Comparison of ENCODE assay signal across 1 cellular context in the genomic region with DNA sequence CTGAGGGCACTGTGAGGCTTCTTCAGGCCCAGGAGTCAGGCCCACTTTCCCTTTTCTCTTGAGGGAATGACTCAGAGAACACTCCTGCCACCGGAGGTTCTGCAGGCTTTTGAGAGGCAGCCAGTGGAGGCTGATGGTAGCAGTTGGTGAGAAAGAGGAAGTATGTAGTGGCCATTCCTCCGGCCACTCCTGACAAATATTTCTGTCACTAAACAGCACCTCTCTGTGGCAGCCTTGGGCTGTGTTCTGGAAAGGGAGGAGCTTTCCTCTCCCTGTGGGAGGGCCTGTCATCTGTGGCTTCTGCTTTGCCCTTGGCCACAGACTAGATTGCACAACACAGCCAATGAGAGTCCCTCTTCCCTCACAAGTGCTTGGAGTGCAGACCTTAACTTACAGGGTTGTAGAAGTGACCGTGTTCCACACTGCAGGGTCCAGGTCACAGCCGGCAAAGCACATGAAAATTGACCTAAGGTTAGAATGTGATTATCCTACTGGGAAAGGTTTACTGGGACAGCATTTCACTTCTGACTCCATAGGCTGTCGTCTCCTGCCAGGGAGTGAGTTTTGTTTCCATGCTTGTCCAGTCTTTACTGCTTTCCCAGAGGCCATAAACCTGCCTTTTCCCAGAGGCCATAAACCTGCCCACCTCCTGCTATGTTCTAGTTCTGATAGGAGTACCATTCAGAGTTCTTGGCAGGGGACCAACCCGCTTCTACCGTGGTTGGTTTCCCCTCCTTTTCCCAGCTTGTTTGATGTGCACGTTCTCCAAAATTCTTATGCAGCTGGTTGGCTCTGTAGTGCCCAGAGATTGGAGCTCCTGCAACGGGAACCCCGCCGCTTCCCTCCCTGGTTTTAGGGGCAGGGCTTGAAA.
TF ChIP-seq lines count a peak whose summit lies in the region.

No MANE protein-coding gene starts in this region.

TF ChIP-seq in K562, 482 proteins besides CTCF, POLR2A, EP300 and RAD21 (continued from another document):
- TF ChIP-seq, protein P1, sequence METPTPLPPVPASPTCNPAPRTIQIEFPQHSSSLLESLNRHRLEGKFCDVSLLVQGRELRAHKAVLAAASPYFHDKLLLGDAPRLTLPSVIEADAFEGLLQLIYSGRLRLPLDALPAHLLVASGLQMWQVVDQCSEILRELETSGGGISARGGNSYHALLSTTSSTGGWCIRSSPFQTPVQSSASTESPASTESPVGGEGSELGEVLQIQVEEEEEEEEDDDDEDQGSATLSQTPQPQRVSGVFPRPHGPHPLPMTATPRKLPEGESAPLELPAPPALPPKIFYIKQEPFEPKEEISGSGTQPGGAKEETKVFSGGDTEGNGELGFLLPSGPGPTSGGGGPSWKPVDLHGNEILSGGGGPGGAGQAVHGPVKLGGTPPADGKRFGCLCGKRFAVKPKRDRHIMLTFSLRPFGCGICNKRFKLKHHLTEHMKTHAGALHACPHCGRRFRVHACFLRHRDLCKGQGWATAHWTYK (CRISPR knock-in tag; IDR thresholded peaks at IDR 0.05): 0 out of 2 replicates have a peak, but pooled peaks have one; percentile 54
- TF ChIP-seq ELF2 (CRISPR knock-in tag; IDR thresholded peaks at IDR 0.05): no peak
- TF ChIP-seq HDAC2 (IDR thresholded peaks at IDR 0.05): 0 out of 2 replicates have a peak, but pooled peaks have one; percentile 40
- TF ChIP-seq GABPA (tag; conservative IDR thresholded peaks at IDR 0.05; ENCODE audit: low read depth): 0 out of 2 replicates have a peak, but pooled peaks have one; percentile 28
- TF ChIP-seq TAF7 (tag; IDR thresholded peaks at IDR 0.05): no peak
- peak in 1 of 2 experiments; percentile 52; a peak in 2 of 4 replicates for TF ChIP-seq TBL1XR1 (IDR thresholded peaks at IDR 0.05; ENCODE audit: low read length in 2 of 2)
- TF ChIP-seq KAT8 (IDR thresholded peaks at IDR 0.05; ENCODE audit: low read depth): no peak
- no peak for TF ChIP-seq ATF1 (CRISPR knock-in tag; IDR thresholded peaks at IDR 0.05)
- TF ChIP-seq ATF1 (tag; IDR thresholded peaks at IDR 0.05): peak; percentile 47; the same call in 1 of the 2 replicates
- no peak for TF ChIP-seq NCOA6 (IDR thresholded peaks at IDR 0.05)
- TF ChIP-seq, protein P2, sequence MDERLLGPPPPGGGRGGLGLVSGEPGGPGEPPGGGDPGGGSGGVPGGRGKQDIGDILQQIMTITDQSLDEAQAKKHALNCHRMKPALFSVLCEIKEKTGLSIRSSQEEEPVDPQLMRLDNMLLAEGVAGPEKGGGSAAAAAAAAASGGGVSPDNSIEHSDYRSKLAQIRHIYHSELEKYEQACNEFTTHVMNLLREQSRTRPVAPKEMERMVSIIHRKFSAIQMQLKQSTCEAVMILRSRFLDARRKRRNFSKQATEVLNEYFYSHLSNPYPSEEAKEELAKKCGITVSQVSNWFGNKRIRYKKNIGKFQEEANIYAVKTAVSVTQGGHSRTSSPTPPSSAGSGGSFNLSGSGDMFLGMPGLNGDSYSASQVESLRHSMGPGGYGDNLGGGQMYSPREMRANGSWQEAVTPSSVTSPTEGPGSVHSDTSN (CRISPR knock-in tag; IDR thresholded peaks at IDR 0.05; ENCODE audit: low read depth): no peak
- TF ChIP-seq, protein P2 (tag; conservative IDR thresholded peaks at IDR 0.05; ENCODE audit: low read depth): peak; percentile 43; the same call in 1 of the 2 replicates
- TF ChIP-seq NFE2 (IDR thresholded peaks at IDR 0.05; ENCODE audit: low read depth): peak; percentile 53
- TF ChIP-seq ZNF146 (CRISPR knock-in tag; IDR thresholded peaks at IDR 0.05; ENCODE audit: unreplicated experiment): no peak
- TF ChIP-seq MBD2 (IDR thresholded peaks at IDR 0.05; ENCODE audit: borderline replicate concordance, low read depth): no peak
- TF ChIP-seq, protein P3, sequence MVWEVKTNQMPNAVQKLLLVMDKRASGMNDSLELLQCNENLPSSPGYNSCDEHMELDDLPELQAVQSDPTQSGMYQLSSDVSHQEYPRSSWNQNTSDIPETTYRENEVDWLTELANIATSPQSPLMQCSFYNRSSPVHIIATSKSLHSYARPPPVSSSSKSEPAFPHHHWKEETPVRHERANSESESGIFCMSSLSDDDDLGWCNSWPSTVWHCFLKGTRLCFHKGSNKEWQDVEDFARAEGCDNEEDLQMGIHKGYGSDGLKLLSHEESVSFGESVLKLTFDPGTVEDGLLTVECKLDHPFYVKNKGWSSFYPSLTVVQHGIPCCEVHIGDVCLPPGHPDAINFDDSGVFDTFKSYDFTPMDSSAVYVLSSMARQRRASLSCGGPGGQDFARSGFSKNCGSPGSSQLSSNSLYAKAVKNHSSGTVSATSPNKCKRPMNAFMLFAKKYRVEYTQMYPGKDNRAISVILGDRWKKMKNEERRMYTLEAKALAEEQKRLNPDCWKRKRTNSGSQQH (CRISPR knock-in tag; IDR thresholded peaks at IDR 0.05): no peak
- TF ChIP-seq ZNF408 (CRISPR knock-in tag; IDR thresholded peaks at IDR 0.05; ENCODE audit: low read depth): no peak
- TF ChIP-seq MXI1 (IDR thresholded peaks at IDR 0.05; ENCODE audit: low read depth, low read length): no peak
- TF ChIP-seq, protein P4, sequence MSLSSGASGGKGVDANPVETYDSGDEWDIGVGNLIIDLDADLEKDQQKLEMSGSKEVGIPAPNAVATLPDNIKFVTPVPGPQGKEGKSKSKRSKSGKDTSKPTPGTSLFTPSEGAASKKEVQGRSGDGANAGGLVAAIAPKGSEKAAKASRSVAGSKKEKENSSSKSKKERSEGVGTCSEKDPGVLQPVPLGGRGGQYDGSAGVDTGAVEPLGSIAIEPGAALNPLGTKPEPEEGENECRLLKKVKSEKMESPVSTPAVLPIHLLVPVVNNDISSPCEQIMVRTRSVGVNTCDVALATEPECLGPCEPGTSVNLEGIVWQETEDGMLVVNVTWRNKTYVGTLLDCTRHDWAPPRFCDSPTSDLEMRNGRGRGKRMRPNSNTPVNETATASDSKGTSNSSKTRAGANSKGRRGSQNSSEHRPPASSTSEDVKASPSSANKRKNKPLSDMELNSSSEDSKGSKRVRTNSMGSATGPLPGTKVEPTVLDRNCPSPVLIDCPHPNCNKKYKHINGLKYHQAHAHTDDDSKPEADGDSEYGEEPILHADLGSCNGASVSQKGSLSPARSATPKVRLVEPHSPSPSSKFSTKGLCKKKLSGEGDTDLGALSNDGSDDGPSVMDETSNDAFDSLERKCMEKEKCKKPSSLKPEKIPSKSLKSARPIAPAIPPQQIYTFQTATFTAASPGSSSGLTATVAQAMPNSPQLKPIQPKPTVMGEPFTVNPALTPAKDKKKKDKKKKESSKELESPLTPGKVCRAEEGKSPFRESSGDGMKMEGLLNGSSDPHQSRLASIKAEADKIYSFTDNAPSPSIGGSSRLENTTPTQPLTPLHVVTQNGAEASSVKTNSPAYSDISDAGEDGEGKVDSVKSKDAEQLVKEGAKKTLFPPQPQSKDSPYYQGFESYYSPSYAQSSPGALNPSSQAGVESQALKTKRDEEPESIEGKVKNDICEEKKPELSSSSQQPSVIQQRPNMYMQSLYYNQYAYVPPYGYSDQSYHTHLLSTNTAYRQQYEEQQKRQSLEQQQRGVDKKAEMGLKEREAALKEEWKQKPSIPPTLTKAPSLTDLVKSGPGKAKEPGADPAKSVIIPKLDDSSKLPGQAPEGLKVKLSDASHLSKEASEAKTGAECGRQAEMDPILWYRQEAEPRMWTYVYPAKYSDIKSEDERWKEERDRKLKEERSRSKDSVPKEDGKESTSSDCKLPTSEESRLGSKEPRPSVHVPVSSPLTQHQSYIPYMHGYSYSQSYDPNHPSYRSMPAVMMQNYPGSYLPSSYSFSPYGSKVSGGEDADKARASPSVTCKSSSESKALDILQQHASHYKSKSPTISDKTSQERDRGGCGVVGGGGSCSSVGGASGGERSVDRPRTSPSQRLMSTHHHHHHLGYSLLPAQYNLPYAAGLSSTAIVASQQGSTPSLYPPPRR (CRISPR knock-in tag; IDR thresholded peaks at IDR 0.05; ENCODE audit: borderline replicate concordance): peak; percentile 64; the same call in 1 of the 2 replicates
- no peak for TF ChIP-seq WHSC1 (IDR thresholded peaks at IDR 0.05; ENCODE audit: low read length)
- TF ChIP-seq, protein P5, sequence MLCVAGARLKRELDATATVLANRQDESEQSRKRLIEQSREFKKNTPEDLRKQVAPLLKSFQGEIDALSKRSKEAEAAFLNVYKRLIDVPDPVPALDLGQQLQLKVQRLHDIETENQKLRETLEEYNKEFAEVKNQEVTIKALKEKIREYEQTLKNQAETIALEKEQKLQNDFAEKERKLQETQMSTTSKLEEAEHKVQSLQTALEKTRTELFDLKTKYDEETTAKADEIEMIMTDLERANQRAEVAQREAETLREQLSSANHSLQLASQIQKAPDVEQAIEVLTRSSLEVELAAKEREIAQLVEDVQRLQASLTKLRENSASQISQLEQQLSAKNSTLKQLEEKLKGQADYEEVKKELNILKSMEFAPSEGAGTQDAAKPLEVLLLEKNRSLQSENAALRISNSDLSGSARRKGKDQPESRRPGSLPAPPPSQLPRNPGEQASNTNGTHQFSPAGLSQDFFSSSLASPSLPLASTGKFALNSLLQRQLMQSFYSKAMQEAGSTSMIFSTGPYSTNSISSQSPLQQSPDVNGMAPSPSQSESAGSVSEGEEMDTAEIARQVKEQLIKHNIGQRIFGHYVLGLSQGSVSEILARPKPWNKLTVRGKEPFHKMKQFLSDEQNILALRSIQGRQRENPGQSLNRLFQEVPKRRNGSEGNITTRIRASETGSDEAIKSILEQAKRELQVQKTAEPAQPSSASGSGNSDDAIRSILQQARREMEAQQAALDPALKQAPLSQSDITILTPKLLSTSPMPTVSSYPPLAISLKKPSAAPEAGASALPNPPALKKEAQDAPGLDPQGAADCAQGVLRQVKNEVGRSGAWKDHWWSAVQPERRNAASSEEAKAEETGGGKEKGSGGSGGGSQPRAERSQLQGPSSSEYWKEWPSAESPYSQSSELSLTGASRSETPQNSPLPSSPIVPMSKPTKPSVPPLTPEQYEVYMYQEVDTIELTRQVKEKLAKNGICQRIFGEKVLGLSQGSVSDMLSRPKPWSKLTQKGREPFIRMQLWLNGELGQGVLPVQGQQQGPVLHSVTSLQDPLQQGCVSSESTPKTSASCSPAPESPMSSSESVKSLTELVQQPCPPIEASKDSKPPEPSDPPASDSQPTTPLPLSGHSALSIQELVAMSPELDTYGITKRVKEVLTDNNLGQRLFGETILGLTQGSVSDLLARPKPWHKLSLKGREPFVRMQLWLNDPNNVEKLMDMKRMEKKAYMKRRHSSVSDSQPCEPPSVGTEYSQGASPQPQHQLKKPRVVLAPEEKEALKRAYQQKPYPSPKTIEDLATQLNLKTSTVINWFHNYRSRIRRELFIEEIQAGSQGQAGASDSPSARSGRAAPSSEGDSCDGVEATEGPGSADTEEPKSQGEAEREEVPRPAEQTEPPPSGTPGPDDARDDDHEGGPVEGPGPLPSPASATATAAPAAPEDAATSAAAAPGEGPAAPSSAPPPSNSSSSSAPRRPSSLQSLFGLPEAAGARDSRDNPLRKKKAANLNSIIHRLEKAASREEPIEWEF (CRISPR knock-in tag; IDR thresholded peaks at IDR 0.05): no peak
- TF ChIP-seq, protein P6, sequence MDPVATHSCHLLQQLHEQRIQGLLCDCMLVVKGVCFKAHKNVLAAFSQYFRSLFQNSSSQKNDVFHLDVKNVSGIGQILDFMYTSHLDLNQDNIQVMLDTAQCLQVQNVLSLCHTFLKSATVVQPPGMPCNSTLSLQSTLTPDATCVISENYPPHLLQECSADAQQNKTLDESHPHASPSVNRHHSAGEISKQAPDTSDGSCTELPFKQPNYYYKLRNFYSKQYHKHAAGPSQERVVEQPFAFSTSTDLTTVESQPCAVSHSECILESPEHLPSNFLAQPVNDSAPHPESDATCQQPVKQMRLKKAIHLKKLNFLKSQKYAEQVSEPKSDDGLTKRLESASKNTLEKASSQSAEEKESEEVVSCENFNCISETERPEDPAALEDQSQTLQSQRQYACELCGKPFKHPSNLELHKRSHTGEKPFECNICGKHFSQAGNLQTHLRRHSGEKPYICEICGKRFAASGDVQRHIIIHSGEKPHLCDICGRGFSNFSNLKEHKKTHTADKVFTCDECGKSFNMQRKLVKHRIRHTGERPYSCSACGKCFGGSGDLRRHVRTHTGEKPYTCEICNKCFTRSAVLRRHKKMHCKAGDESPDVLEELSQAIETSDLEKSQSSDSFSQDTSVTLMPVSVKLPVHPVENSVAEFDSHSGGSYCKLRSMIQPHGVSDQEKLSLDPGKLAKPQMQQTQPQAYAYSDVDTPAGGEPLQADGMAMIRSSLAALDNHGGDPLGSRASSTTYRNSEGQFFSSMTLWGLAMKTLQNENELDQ (CRISPR knock-in tag; IDR thresholded peaks at IDR 0.05; ENCODE audit: borderline replicate concordance): no peak
- TF ChIP-seq, protein P7, sequence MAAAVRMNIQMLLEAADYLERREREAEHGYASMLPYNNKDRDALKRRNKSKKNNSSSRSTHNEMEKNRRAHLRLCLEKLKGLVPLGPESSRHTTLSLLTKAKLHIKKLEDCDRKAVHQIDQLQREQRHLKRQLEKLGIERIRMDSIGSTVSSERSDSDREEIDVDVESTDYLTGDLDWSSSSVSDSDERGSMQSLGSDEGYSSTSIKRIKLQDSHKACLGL (CRISPR knock-in tag; IDR thresholded peaks at IDR 0.05; ENCODE audit: borderline replicate concordance, poor library complexity, severe bottlenecking): no peak
- no peak for TF ChIP-seq ERF (CRISPR knock-in tag; IDR thresholded peaks at IDR 0.05)
- TF ChIP-seq RUNX1 (IDR thresholded peaks at IDR 0.05; ENCODE audit: low read depth): no peak
- TF ChIP-seq PHTF2 (CRISPR knock-in tag; IDR thresholded peaks at IDR 0.05): no peak
- TF ChIP-seq ZNF699 (CRISPR knock-in tag; IDR thresholded peaks at IDR 0.05; ENCODE audit: insufficient replicate concordance): no peak
- no peak for TF ChIP-seq RBM25 (IDR thresholded peaks at IDR 0.05; ENCODE audit: low read depth, low read length, severe bottlenecking)
- no peak for TF ChIP-seq ZNF143 (CRISPR knock-in tag; IDR thresholded peaks at IDR 0.05)
- TF ChIP-seq JUND (IDR thresholded peaks at IDR 0.05; ENCODE audit: borderline replicate concordance, low read depth, low read length): peak; percentile 76; the same call in 1 of the 2 replicates
- TF ChIP-seq JUND (tag; IDR thresholded peaks at IDR 0.05; ENCODE audit: borderline replicate concordance, low read depth, low read length): peak; percentile 82; the same call in 1 of the 3 replicates
- no peak for TF ChIP-seq PHF20 (IDR thresholded peaks at IDR 0.05; ENCODE audit: partially characterized antibody)
- TF ChIP-seq RAD51 (IDR thresholded peaks at IDR 0.05; ENCODE audit: borderline replicate concordance, low read depth): no peak
- no peak for TF ChIP-seq RBBP5 (IDR thresholded peaks at IDR 0.05; ENCODE audit: borderline replicate concordance, insufficient read depth, low read length, poor library complexity, severe bottlenecking)
